Comparison of ENCODE assay signal across 9 cellular contexts in the genomic region with DNA sequence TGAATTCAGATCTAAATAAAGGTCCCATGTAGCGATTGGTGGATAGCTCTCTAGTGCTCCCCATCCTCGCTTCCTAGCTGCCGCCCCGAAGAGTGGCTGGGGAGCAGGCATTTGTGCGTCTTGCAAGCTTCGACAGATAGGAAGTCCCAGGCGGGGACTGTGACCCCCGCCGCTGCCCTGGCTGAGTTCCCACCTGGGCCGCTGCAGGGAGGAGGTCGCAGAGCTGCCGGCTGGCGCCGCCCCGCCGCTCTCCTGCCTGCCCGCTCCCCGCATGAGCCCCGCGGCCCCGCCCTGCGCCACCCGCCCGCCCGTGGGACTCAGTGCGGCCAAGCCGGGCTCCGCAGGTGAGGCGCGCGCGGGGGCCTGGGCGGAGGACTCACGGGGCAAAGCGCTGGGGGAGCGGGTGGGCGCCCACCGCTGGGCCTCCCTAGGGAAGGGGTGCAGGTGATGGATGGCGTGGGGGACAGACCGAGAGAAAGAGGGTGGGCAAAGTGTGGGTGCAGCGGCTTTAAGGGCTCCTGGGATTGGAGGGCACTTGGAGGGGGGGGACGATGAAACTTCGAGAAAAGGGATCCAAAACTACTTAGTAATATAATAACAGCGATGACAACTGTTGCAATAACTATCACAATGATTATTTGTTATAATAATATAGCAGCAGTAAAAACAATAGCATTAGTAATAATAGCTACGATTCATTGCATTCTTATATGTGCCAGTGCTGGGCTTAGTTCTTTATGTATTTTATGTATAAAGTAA. TPM values are rescaled to one million over a fixed set of nuclear protein-coding genes. Genes with fewer than 3 reads are reported as not detected.
A peak's percentile ranks its signal among the peaks of the same experiment; 100 is the strongest.
DNase-seq lines count a peak whose midpoint lies in the region; ATAC-seq and TF ChIP-seq lines count a peak whose summit lies in the region.
"Had no signal": no experiment of that assay in that cellular context is flagged by ENCODE, and none has a peak within 500 bp of the region (broad histone marks: within the 10 kb centered on the region; RNA-seq: fewer than 3 reads in every experiment).

A gene (plus strand): TSS at position 80 of the 759 bp plus-strand sequence. CDS start 14,547 bp downstream, outside the sequence.

- H2AFZ ChIP-seq in parathyroid adenoma (peak within 1 kb of the TSS; percentile 48), PC-3 (ENCODE audit: low read length) (no peak within 1 kb of the TSS)

- no peaks in the 10 kb centered on the region for H3F3A ChIP-seq in PC-3 (ENCODE audit: low read length, unreplicated experiment)

- peak; percentile 82 for ATAC-seq in effector memory CD8-positive, alpha-beta T cell (replicated peaks)
- ATAC-seq in PC-3 = no peak

- peak within 1 kb of the TSS; percentile 69 to 71 for H3K4me3 Mint-ChIP-seq in effector memory CD8-positive, alpha-beta T cell
- no peak within 1 kb of the TSS for H3K4me3 Mint-ChIP-seq in chondrocyte (ENCODE audit: unreplicated experiment)

- no peak within 1 kb of the TSS for H3K4me3 ChIP-seq in parathyroid adenoma (ENCODE audit: low read depth, low read length)
- no peak within 1 kb of the TSS for H3K4me3 ChIP-seq in PC-3 (ENCODE audit: low read length)

- DNase-seq in ELF-1 (ENCODE audit: low read depth, low spot score) (peak; percentile 23), T-helper 2 cell (peak in 4 of 5 experiments; percentile 9 to 24 (median 16)), chondrocyte (ENCODE audit: low spot score) (no peak), GOT3 (lab: John Stamatoyannopoulos, UW) (no peak), PC-3 (no peak), HK-2 (ENCODE audit: unreplicated experiment) (no peak)
- DNase-seq in effector memory CD8-positive, alpha-beta T cell = peak in 1 of 3 experiments; percentile 10
- DNase-seq: hippocampal formation had no signal

- H3K27ac ChIP-seq in parathyroid adenoma (no peak within 1 kb of the TSS), PC-3 (ENCODE audit: low read length) (no peak within 1 kb of the TSS)

- TF ChIP-seq CTCF in parathyroid adenoma (IDR thresholded peaks at IDR 0.05) (no peak), chondrocyte (IDR thresholded peaks at IDR 0.05) (no peak), PC-3 (conservative IDR thresholded peaks at IDR 0.05; ENCODE audit: low read depth, low read length) (no peak)

- H3K4me1 ChIP-seq in parathyroid adenoma = no peaks in the 10 kb centered on the region
- no peaks in the 10 kb centered on the region for H3K4me1 ChIP-seq in PC-3 (ENCODE audit: insufficient read depth, low read length)

- H4K20me1 ChIP-seq in PC-3 (ENCODE audit: low read length) = no peaks in the 10 kb centered on the region

- no peaks in the 10 kb centered on the region for H3K36me3 ChIP-seq in parathyroid adenoma (ENCODE audit: control insufficient read depth, insufficient read depth, low read length)
- H3K36me3 ChIP-seq in PC-3 (ENCODE audit: low read depth, low read length) = no peaks in the 10 kb centered on the region

- H3K4me2 ChIP-seq in parathyroid adenoma (ENCODE audit: low read length) (peak within 1 kb of the TSS; percentile 33), PC-3 (ENCODE audit: low read length) (no peak within 1 kb of the TSS)

- no peaks in the 10 kb centered on the region for H3K9me2 ChIP-seq in PC-3 (replicated peaks; ENCODE audit: low read length)

- BruUV-seq in PC-3 (replicated peaks; lab: Mats Ljungman, UMichigan) = no TSS peak

- H3K79me2 ChIP-seq in parathyroid adenoma (no peaks in the 10 kb centered on the region), PC-3 (ENCODE audit: low read length) (no peaks in the 10 kb centered on the region)

- POLR2A ChIA-PET in PC-3 (lab: Charles Lee; ENCODE audit: unreplicated experiment) = no interaction called here

- H3K27me3 ChIP-seq in parathyroid adenoma (ENCODE audit: control insufficient read depth, insufficient read depth, low read length) (no peaks in the 10 kb centered on the region), PC-3 (ENCODE audit: low read length) (no peaks in the 10 kb centered on the region)

- H3K4me1 Mint-ChIP-seq in effector memory CD8-positive, alpha-beta T cell (ENCODE audit: low read depth in 2 of 2) = peaks cover 5 to 10% of the 10 kb centered on the region in 2 donors
- H3K4me1 Mint-ChIP-seq in chondrocyte (ENCODE audit: low read depth) = no peaks in the 10 kb centered on the region

- H3K36me3 Mint-ChIP-seq in effector memory CD8-positive, alpha-beta T cell (ENCODE audit: insufficient read depth) = peaks cover 12% of the 10 kb centered on the region
- no peaks in the 10 kb centered on the region for H3K36me3 Mint-ChIP-seq in chondrocyte (ENCODE audit: low read depth)

- H3K9me3 ChIP-seq in parathyroid adenoma (ENCODE audit: control insufficient read depth, low read length) (no peaks in the 10 kb centered on the region), PC-3 (ENCODE audit: low read length) (no peaks in the 10 kb centered on the region)

- peaks cover 0 to 22% of the 10 kb centered on the region in 2 donors for H3K27me3 Mint-ChIP-seq in effector memory CD8-positive, alpha-beta T cell
- H3K27me3 Mint-ChIP-seq in chondrocyte (ENCODE audit: low read depth) = no peaks in the 10 kb centered on the region

- CTCF ChIA-PET in PC-3 (lab: Charles Lee) = interaction anchor here (0.6 kb wide), 1 partner anchor 21 kb away, joined by 3 read pairs; no protein-coding TSS in a partner anchor

- H3K27ac Mint-ChIP-seq in effector memory CD8-positive, alpha-beta T cell = no peak within 1 kb of the TSS
- H3K27ac Mint-ChIP-seq in chondrocyte (ENCODE audit: unreplicated experiment) = no peak within 1 kb of the TSS

- H3K9ac ChIP-seq in parathyroid adenoma = no peak within 1 kb of the TSS
- H3K9ac ChIP-seq in PC-3 (ENCODE audit: low read length) = no peak within 1 kb of the TSS

- no peaks in the 10 kb centered on the region for H3K9me3 Mint-ChIP-seq in effector memory CD8-positive, alpha-beta T cell
- no peaks in the 10 kb centered on the region for H3K9me3 Mint-ChIP-seq in chondrocyte (ENCODE audit: low read depth)

- intact Hi-C loops in PC-3 (cut with micrococcal nuclease) = no loop called here

RNA-seq across cellular contexts. Expression of the gene that starts here (rescaled TPM):
- total RNA-seq in chondrocyte (0.10 TPM in 1 of 3 replicates, not detected in the others), PC-3 (2014; rRNA removed) (not detected in 2 replicates)

Comparison
In these comparisons a context has a peak if more than half of its experiments do, and no peak if none do; other contexts are left out.
1. DNase-seq: peak in ELF-1 (single experiment) and T-helper 2 cell (4 of 5); none in chondrocyte (single experiment), GOT3 (single experiment), PC-3 (single experiment) and HK-2 (single experiment).